In the genomic region with DNA sequence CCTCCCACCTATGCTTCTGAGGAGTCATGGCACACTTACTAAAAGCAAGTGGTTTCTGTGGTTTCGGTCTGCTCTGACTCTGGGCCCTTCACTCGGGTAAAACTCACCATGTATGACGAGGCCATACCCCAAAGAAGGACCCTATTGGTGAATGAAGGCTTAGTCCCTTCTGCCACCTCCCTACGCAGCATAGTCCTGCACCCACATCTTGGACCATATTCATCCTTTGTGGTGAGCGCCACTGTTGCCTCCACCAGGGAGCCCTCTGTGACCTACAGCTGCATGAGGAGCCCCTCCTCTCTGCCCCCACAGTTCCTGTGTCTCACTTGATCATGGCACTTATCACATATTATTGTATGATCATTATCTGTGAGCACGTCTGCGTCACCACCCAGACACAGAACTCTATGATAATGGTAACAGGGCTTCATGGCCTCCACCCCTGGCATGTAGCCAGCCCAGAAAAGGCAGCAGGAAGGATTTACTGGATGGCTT, we compare ENCODE assay signal across 1 cellular context.
TF ChIP-seq lines count a peak whose summit lies in the region.

No MANE protein-coding gene starts in this region.

TF ChIP-seq in HepG2, 621 proteins besides CTCF, POLR2A, EP300 and RAD21:
- TF ChIP-seq ZNF235 (CRISPR knock-in tag; IDR thresholded peaks at IDR 0.05; ENCODE audit: borderline replicate concordance) (no peak), JUNB (CRISPR knock-in tag; IDR thresholded peaks at IDR 0.05; ENCODE audit: borderline replicate concordance) (no peak), JUN (CRISPR knock-in tag; IDR thresholded peaks at IDR 0.05) (no peak), ADNP (CRISPR knock-in tag; IDR thresholded peaks at IDR 0.05) (no peak), ZNF121 (CRISPR knock-in tag; IDR thresholded peaks at IDR 0.05) (no peak), CSRNP2 (CRISPR knock-in tag; conservative IDR thresholded peaks at IDR 0.05; ENCODE audit: low read depth) (no peak), NR2F6 (IDR thresholded peaks at IDR 0.05) (no peak), NR2F6 (CRISPR knock-in tag; IDR thresholded peaks at IDR 0.05) (no peak), CHCHD3 (CRISPR knock-in tag; IDR thresholded peaks at IDR 0.05) (no peak), HNF4A (CRISPR knock-in tag; IDR thresholded peaks at IDR 0.05) (no peak)
- TF ChIP-seq, protein P1, sequence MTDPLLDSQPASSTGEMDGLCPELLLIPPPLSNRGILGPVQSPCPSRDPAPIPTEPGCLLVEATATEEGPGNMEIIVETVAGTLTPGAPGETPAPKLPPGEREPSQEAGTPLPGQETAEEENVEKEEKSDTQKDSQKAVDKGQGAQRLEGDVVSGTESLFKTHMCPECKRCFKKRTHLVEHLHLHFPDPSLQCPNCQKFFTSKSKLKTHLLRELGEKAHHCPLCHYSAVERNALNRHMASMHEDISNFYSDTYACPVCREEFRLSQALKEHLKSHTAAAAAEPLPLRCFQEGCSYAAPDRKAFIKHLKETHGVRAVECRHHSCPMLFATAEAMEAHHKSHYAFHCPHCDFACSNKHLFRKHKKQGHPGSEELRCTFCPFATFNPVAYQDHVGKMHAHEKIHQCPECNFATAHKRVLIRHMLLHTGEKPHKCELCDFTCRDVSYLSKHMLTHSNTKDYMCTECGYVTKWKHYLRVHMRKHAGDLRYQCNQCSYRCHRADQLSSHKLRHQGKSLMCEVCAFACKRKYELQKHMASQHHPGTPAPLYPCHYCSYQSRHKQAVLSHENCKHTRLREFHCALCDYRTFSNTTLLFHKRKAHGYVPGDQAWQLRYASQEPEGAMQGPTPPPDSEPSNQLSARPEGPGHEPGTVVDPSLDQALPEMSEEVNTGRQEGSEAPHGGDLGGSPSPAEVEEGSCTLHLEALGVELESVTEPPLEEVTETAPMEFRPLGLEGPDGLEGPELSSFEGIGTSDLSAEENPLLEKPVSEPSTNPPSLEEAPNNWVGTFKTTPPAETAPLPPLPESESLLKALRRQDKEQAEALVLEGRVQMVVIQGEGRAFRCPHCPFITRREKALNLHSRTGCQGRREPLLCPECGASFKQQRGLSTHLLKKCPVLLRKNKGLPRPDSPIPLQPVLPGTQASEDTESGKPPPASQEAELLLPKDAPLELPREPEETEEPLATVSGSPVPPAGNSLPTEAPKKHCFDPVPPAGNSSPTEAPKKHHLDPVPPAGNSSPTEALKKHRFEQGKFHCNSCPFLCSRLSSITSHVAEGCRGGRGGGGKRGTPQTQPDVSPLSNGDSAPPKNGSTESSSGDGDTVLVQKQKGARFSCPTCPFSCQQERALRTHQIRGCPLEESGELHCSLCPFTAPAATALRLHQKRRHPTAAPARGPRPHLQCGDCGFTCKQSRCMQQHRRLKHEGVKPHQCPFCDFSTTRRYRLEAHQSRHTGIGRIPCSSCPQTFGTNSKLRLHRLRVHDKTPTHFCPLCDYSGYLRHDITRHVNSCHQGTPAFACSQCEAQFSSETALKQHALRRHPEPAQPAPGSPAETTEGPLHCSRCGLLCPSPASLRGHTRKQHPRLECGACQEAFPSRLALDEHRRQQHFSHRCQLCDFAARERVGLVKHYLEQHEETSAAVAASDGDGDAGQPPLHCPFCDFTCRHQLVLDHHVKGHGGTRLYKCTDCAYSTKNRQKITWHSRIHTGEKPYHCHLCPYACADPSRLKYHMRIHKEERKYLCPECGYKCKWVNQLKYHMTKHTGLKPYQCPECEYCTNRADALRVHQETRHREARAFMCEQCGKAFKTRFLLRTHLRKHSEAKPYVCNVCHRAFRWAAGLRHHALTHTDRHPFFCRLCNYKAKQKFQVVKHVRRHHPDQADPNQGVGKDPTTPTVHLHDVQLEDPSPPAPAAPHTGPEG (CRISPR knock-in tag; IDR thresholded peaks at IDR 0.05): no peak
TF ChIP-seq in HepG2: peak in this region for 0.
